Comparison of ENCODE assay signal across 9 cellular contexts in genomic region chr1:24586970-24587820, GRCh38. TPM values are rescaled to one million over a fixed set of nuclear protein-coding genes. Genes with fewer than 3 reads are reported as not detected.
DNase-seq lines count a peak whose midpoint lies in the region; ATAC-seq and TF ChIP-seq lines count a peak whose summit lies in the region.
"Had no signal": no experiment of that assay in that cellular context is flagged by ENCODE, and none has a peak within 500 bp of the region (broad histone marks: within the 10 kb centered on the region; RNA-seq: fewer than 3 reads in every experiment).

No MANE protein-coding gene starts in this region.

- POLR2A ChIA-PET in IMR-90 (lab: Charles Lee; ENCODE audit: unreplicated experiment) = no interaction called here

- TF ChIP-seq POLR2A in IMR-90 (IDR thresholded peaks at IDR 0.05; ENCODE audit: low read depth, low read length) = no peak

- H3K4me1 ChIP-seq in DOHH2 (ENCODE audit: control insufficient read depth, low read length) (peaks cover 5% of the 10 kb centered on the region), IMR-90 (ENCODE audit: control insufficient read depth, insufficient read depth, low read length) (no peaks in the 10 kb centered on the region), OCI-LY3 (ENCODE audit: low read length) (peaks cover 11% of the 10 kb centered on the region; the same call in 1 of the 2 replicates)

- no peak overlapping the region for H2AK9ac ChIP-seq in IMR-90 (replicated peaks; ENCODE audit: low read depth, low read length, poor library complexity)

- no peak overlapping the region for H2AK5ac ChIP-seq in IMR-90 (ENCODE audit: low read depth, low read length)

- H3K23ac ChIP-seq in IMR-90 (ENCODE audit: low read depth, low read length) = no peak overlapping the region

- no peak overlapping the region for H2BK5ac ChIP-seq in IMR-90 (ENCODE audit: low read depth, low read length, poor library complexity, severe bottlenecking)

- peak; percentile 64 for TF ChIP-seq RAD21 in IMR-90 (IDR thresholded peaks at IDR 0.05; ENCODE audit: low read length)

- H3K14ac ChIP-seq in IMR-90 (replicated peaks; ENCODE audit: low read depth, low read length) = no peak overlapping the region

- no peak overlapping the region for H4K91ac ChIP-seq in IMR-90 (ENCODE audit: insufficient read depth, low read depth, low read length)

- DNase-seq in IMR-90 (peak; percentile 63), fibroblast of pulmonary artery (ENCODE audit: low read depth) (peak; percentile 69), non-pigmented ciliary epithelial cell (ENCODE audit: low read depth) (peak; percentile 17)
- peak; percentile 34 for DNase-seq in activated T-cell treated with anti-CD3 and anti-CD28 coated beads, Interleukin-2, amount 50 U/mL, for 1 hour

- H3K4me3 ChIP-seq in DOHH2 (ENCODE audit: low read length) (peak overlapping the region; percentile 18; the same call in 1 of the 2 replicates), IMR-90 (ENCODE audit: insufficient read depth, low read depth, low read length) (no peak overlapping the region), OCI-LY3 (ENCODE audit: low read length) (peak overlapping the region; percentile 73), fibroblast of pulmonary artery (replicated peaks; ENCODE audit: low read depth, low read length) (no peak overlapping the region)

- intact Hi-C loops in IMR-90 (cut with micrococcal nuclease) = loop anchor here (1.0 to 10.0 kb wide), 2 partner anchors 192 to 388 kb away; no protein-coding TSS in a partner anchor

- H4K5ac ChIP-seq in IMR-90 (ENCODE audit: low read depth, low read length) = no peak overlapping the region; the same call in 1 of the 2 replicates

- no peaks in the 10 kb centered on the region for H3K9me2 ChIP-seq in DOHH2 (replicated peaks; ENCODE audit: control insufficient read depth, low read length)

- no peak overlapping the region for H2BK120ac ChIP-seq in IMR-90 (ENCODE audit: low read depth, low read length)

- H3K56ac ChIP-seq in IMR-90 (ENCODE audit: extremely low read depth, insufficient read depth, low read length) = no peak overlapping the region

- H3F3A ChIP-seq in DOHH2 (ENCODE audit: control insufficient read depth, insufficient read depth) = no peaks in the 10 kb centered on the region

- no peak overlapping the region for H2BK20ac ChIP-seq in IMR-90 (ENCODE audit: low read depth, low read length)

- H3K9me3 ChIP-seq in DOHH2 (ENCODE audit: control insufficient read depth, insufficient read depth, low read length) (no peaks in the 10 kb centered on the region), IMR-90 (ENCODE audit: control insufficient read depth, insufficient read depth, low read length) (peaks cover 3% of the 10 kb centered on the region; the same call in 1 of the 2 replicates), OCI-LY3 (ENCODE audit: insufficient read depth, low read length) (no peaks in the 10 kb centered on the region)

- no peaks in the 10 kb centered on the region for H3K36me3 ChIP-seq in DOHH2 (ENCODE audit: control insufficient read depth, low read length)
- H3K36me3 ChIP-seq in IMR-90 (ENCODE audit: control insufficient read depth, insufficient read depth, low read length) = no peaks in the 10 kb centered on the region
- H3K36me3 ChIP-seq in OCI-LY3 (replicated peaks; ENCODE audit: low read depth, low read length) = no peaks in the 10 kb centered on the region

- H2BK15ac ChIP-seq in IMR-90 (ENCODE audit: low read depth, low read length) = no peak overlapping the region

- no peak overlapping the region for H3K4ac ChIP-seq in IMR-90 (ENCODE audit: low read depth, low read length)

- no peak overlapping the region for H3K9ac ChIP-seq in IMR-90 (ENCODE audit: low read depth, low read length)
- H3K9ac ChIP-seq in OCI-LY3 (ENCODE audit: low read length) = peak overlapping the region; percentile 54

- dilution Hi-C loops in IMR-90 (cut with HindIII; ENCODE audit: low sequenced_read_pairs, unreplicated experiment) = no loop called here

- BruUV-seq in IMR-90 (replicated peaks; lab: Mats Ljungman, UMichigan) = no TSS peak

- no peaks in the 10 kb centered on the region for H4K20me1 ChIP-seq in DOHH2 (ENCODE audit: control insufficient read depth, insufficient read depth, low read depth, low read length)
- no peaks in the 10 kb centered on the region for H4K20me1 ChIP-seq in IMR-90 (ENCODE audit: insufficient read depth, low read length)
- no peaks in the 10 kb centered on the region for H4K20me1 ChIP-seq in OCI-LY3 (ENCODE audit: insufficient read depth, low read length)

- no peaks in the 10 kb centered on the region for H3K9me1 ChIP-seq in IMR-90 (ENCODE audit: insufficient read depth, low read length)

- H3K79me2 ChIP-seq in DOHH2 (ENCODE audit: control insufficient read depth, low read length) (no peaks in the 10 kb centered on the region), OCI-LY3 (ENCODE audit: low read length) (no peaks in the 10 kb centered on the region)

- H2AFZ ChIP-seq in IMR-90 (replicated peaks; ENCODE audit: low read length, poor library complexity) (no peak overlapping the region), OCI-LY3 (ENCODE audit: low read depth, low read length) (peak overlapping the region; percentile 98)

- in situ Hi-C loops in IMR-90 (cut with MboI; ENCODE audit: low sequenced_read_pairs) = no loop called here

- H3K27ac ChIP-seq in DOHH2 (ENCODE audit: low read depth, low read length) = no peak overlapping the region
- no peak overlapping the region for H3K27ac ChIP-seq in IMR-90 (ENCODE audit: insufficient read depth, low read length)
- H3K27ac ChIP-seq in OCI-LY3 (ENCODE audit: low read length) = no peak overlapping the region

- no peaks in the 10 kb centered on the region for H3K79me1 ChIP-seq in IMR-90 (ENCODE audit: low read depth in 1 of 2, low read length in 2 of 2)

- H3K27me3 ChIP-seq in DOHH2 (ENCODE audit: control insufficient read depth, low read length) = 0 out of 2 replicates have a peak, but pooled peaks cover 2% of the 10 kb centered on the region
- peaks cover 45% of the 10 kb centered on the region for H3K27me3 ChIP-seq in IMR-90 (ENCODE audit: control insufficient read depth, insufficient read depth, low read length)
- H3K27me3 ChIP-seq in OCI-LY3 (ENCODE audit: low read depth, low read length) = peaks cover 9% of the 10 kb centered on the region

- ATAC-seq in IMR-90 (ENCODE audit: low read depth) (peak; percentile 92), GM21786 (IDR thresholded peaks at IDR 0.05; ENCODE audit: unreplicated experiment) (no peak), GM18858 (IDR thresholded peaks at IDR 0.05; ENCODE audit: unreplicated experiment) (no peak)

- CTCF ChIA-PET in IMR-90 (lab: Yijun Ruan, JAX) = interaction anchor here (0.6 to 1.9 kb wide), 13 partner anchors 10 to 388 kb away, joined by 3 to 7 read pairs (median 4); no protein-coding TSS in a partner anchor

- H3K4me2 ChIP-seq in DOHH2 (ENCODE audit: low read length) (peak overlapping the region; percentile 47), IMR-90 (ENCODE audit: low read depth, low read length) (0 out of 2 replicates have a peak overlapping the region, but pooled peaks have one; percentile 20), OCI-LY3 (ENCODE audit: low read length) (peak overlapping the region; percentile 83)

- WGBS in IMR-90 (ENCODE audit: extremely low coverage in 2 of 2, insufficient read length in 1 of 2), 2 experiments = no CpG with 5 or more reads among the region's 9 CpGs

- no peak overlapping the region for H4K8ac ChIP-seq in IMR-90 (ENCODE audit: low read depth in 2 of 2, low read length in 2 of 2)

- TF ChIP-seq CTCF in DOHH2 (IDR thresholded peaks at IDR 0.05; ENCODE audit: low read depth, low read length, poor library complexity, severe bottlenecking) = peak; percentile 76
- TF ChIP-seq CTCF in IMR-90 (conservative IDR thresholded peaks at IDR 0.05; ENCODE audit: low read depth, low read length) = peak; percentile 62
- TF ChIP-seq CTCF in OCI-LY3 (IDR thresholded peaks at IDR 0.05; ENCODE audit: low read depth, low read length) = peak; percentile 64
- TF ChIP-seq CTCF in fibroblast of pulmonary artery (IDR thresholded peaks at IDR 0.05; ENCODE audit: low read length, missing control alignments) = peak; percentile 83

- H3K18ac ChIP-seq in IMR-90 (ENCODE audit: low read depth, low read length) = no peak overlapping the region

TF ChIP-seq in IMR-90, 13 proteins besides CTCF, POLR2A, EP300 and RAD21:
- TF ChIP-seq CHD1 (IDR thresholded peaks at IDR 0.05; ENCODE audit: low read depth, low read length) (no peak), SMC3 (IDR thresholded peaks at IDR 0.05; ENCODE audit: low read depth, low read length) (peak; percentile 54), CEBPB (IDR thresholded peaks at IDR 0.05; ENCODE audit: low read depth, low read length) (no peak)
TF ChIP-seq in IMR-90: peak in this region for 1.

RNA-seq across cellular contexts. Expression of gene NCMAP, which starts 31.3 kb away (rescaled TPM):
- not detected in 2 replicates for total RNA-seq in IMR-90 (2012; rRNA removed)
- polyA plus RNA-seq in IMR-90 (2012; rRNA removed) = not detected in 2 replicates
- polyA plus RNA-seq in IMR-90 (2012; cell fraction: cytosol; rRNA removed) = not detected in 2 replicates
- not detected in 2 replicates for polyA plus RNA-seq in IMR-90 (2012; cell fraction: nucleus; rRNA removed; ENCODE audit: low replicate concordance)
- total RNA-seq: T-helper 2 cell treated with Interferon-gamma antibody and Interleukin-4, amounts not matched to agents 100 ng/mL and 5 ng/mL, for 36 hours had no signal

RNA-seq across cellular contexts. Expression of gene SRRM1, which starts 55.9 kb away (rescaled TPM):
- total RNA-seq in IMR-90 (2012; rRNA removed) = 13.6 and 24.2 TPM in 2 replicates
- 82.7 and 94.1 TPM in 2 replicates for polyA plus RNA-seq in IMR-90 (2012; rRNA removed)
- polyA plus RNA-seq in IMR-90 (2012; cell fraction: cytosol; rRNA removed) = 25.6 and 28.1 TPM in 2 replicates
- polyA plus RNA-seq in IMR-90 (2012; cell fraction: nucleus; rRNA removed; ENCODE audit: low replicate concordance) = 70.9 and 209 TPM in 2 replicates

Comparison
In these comparisons a context has a peak if more than half of its experiments do, and no peak if none do; other contexts are left out.
1. H3K4me2 ChIP-seq: peak in every context shown above with its lines; median percentile 83 in OCI-LY3; 47 in DOHH2; 20 in IMR-90.
2. H3K4me3 ChIP-seq: peak in DOHH2 (single experiment) and OCI-LY3 (single experiment); none in IMR-90 (single experiment) and fibroblast of pulmonary artery (single experiment).
3. DNase-seq: peak in every context shown above with its lines; median percentile 69 in fibroblast of pulmonary artery; 63 in IMR-90; 34 in activated T-cell treated with anti-CD3 and anti-CD28 coated beads, Interleukin-2, amount 50 U/mL, for 1 hour; 17 in non-pigmented ciliary epithelial cell.
4. Peak in every context shown above with its lines, with median percentiles within 50 percentile points of each other: CTCF ChIP-seq.